In the genomic region with DNA sequence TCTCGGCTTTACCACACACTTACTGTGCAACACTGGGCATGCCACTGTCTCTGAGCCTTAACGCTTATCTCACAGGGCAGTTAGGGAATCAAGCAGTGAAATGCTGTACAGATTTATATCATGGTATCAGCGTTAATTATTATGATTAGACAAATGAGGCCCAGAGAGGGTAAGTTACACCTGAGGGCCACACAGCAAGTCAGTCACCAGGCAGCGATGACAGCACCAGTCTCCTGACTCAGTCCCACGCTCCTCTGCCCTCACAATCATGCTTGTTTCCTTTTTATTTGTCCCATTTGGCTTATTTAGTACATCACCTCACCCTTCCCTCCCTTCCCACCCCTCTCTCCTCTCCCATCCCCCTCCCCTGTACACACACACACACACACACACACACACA, we compare ENCODE assay signal across 34 cellular contexts. TPM values are rescaled to one million over a fixed set of nuclear protein-coding genes. Genes with fewer than 3 reads are reported as not detected.
"Had no signal": no experiment of that assay in that cellular context is flagged by ENCODE, and none has a peak within 500 bp of the region (broad histone marks: within the 10 kb centered on the region; RNA-seq: fewer than 3 reads in every experiment).

No MANE protein-coding gene starts in this region.

- H3K4me1 ChIP-seq: adrenal gland, body of pancreas had no signal

- H3K27ac Mint-ChIP-seq: activated B cell treated with CpG ODN at 0.5 μM for 24 hours; activated CD8-positive, alpha-beta T cell treated with anti-CD3 and anti-CD28 coated beads for 36 hours; activated naive CD4-positive, alpha-beta T cell treated with anti-CD3 and anti-CD28 coated beads for 36 hours; activated naive CD4-positive, alpha-beta T cell treated with anti-CD3 and anti-CD28 coated beads, Interleukin-2, amount 50 U/mL, for 24 hours; activated naive CD8-positive, alpha-beta T cell treated with anti-CD3 and anti-CD28 coated beads for 36 hours; activated naive CD8-positive, alpha-beta T cell treated with anti-CD3 and anti-CD28 coated beads, Interleukin-2, amount 50 U/mL, for 24 hours; activated T-helper 2 cell treated with anti-CD3 and anti-CD28 coated beads, Interferon-gamma antibody, Interleukin-2, Interleukin-4, amounts not matched to agents 10 μg/mL and 5 μg/mL and 100 μg/mL, durations not matched to agents 14 hours and 24 hours and 36 hours; dendritic cell treated with granulocyte-macrophage colony-stimulating factor and Interleukin-4, amounts not matched to agents 40 ng/mL and 50 ng/mL, for 4 days; T-helper 17 cell; T-helper 2 cell treated with Interferon-gamma antibody and Interleukin-4, amounts not matched to agents 5 μg/mL and 100 μg/mL, for 36 hours had no signal

- ATAC-seq: activated CD4-positive, CD25-positive, alpha-beta regulatory T cell treated with anti-CD3 and anti-CD28 coated beads, Interleukin-2, amount 50 U/mL, for 24 hours; activated CD8-positive, alpha-beta T cell treated with anti-CD3 and anti-CD28 coated beads for 36 hours; activated naive CD8-positive, alpha-beta T cell treated with anti-CD3 and anti-CD28 coated beads, Interleukin-2, amount 50 U/mL, for 24 hours; activated T-cell treated with anti-CD3 and anti-CD28 coated beads, Interleukin-2, amount 50 U/mL, for 4 hours; body of pancreas; gastroesophageal sphincter; T-helper 17 cell had no signal

- H3K9me3 ChIP-seq: adrenal gland, body of pancreas, esophagus muscularis mucosa, gastroesophageal sphincter had no signal

- H3K27me3 Mint-ChIP-seq: activated naive CD4-positive, alpha-beta T cell treated with anti-CD3 and anti-CD28 coated beads, Interleukin-2, amount 50 U/mL, for 24 hours; activated naive CD8-positive, alpha-beta T cell treated with anti-CD3 and anti-CD28 coated beads for 36 hours; activated naive CD8-positive, alpha-beta T cell treated with anti-CD3 and anti-CD28 coated beads, Interleukin-2, amount 50 U/mL, for 24 hours had no signal

- H3K4me3 Mint-ChIP-seq: activated B cell treated with CpG ODN at 0.5 μM for 24 hours; activated CD8-positive, alpha-beta T cell treated with anti-CD3 and anti-CD28 coated beads for 36 hours; activated naive CD4-positive, alpha-beta T cell treated with anti-CD3 and anti-CD28 coated beads for 36 hours; activated naive CD4-positive, alpha-beta T cell treated with anti-CD3 and anti-CD28 coated beads, Interleukin-2, amount 50 U/mL, for 24 hours; activated naive CD8-positive, alpha-beta T cell treated with anti-CD3 and anti-CD28 coated beads for 36 hours; activated naive CD8-positive, alpha-beta T cell treated with anti-CD3 and anti-CD28 coated beads, Interleukin-2, amount 50 U/mL, for 24 hours; activated T-cell treated with anti-CD3 and anti-CD28 coated beads, Interleukin-2, amount 50 U/mL, for 4 hours; dendritic cell treated with granulocyte-macrophage colony-stimulating factor and Interleukin-4, amounts not matched to agents 40 ng/mL and 50 ng/mL, for 4 days; T-helper 17 cell; T-helper 2 cell treated with Interferon-gamma antibody and Interleukin-4, amounts not matched to agents 5 μg/mL and 100 μg/mL, for 36 hours had no signal

- H3K4me1 Mint-ChIP-seq: activated B cell treated with CpG ODN at 0.5 μM for 24 hours; activated naive CD4-positive, alpha-beta T cell treated with anti-CD3 and anti-CD28 coated beads, Interleukin-2, amount 50 U/mL, for 24 hours had no signal

- DNase-seq: activated B cell treated with CpG ODN at 0.5 μM for 24 hours; activated CD4-positive, alpha-beta T cell treated with anti-CD3 and anti-CD28 coated beads for 48 hours; activated CD4-positive, alpha-beta T cell treated with anti-CD3 and anti-CD28 coated beads, Interleukin-2, amount 50 U/mL, for 1 hour; activated CD4-positive, alpha-beta T cell treated with anti-CD3 and anti-CD28 coated beads, Interleukin-2, amount 50 U/mL, for 48 hours; activated CD8-positive, alpha-beta T cell treated with anti-CD3 and anti-CD28 coated beads for 36 hours; activated effector memory CD4-positive, alpha-beta T cell treated with anti-CD3 and anti-CD28 coated beads, Interleukin-2, amount 50 U/mL, for 16 hours; activated naive CD4-positive, alpha-beta T cell treated with anti-CD3 and anti-CD28 coated beads for 36 hours; activated naive CD8-positive, alpha-beta T cell treated with anti-CD3 and anti-CD28 coated beads for 36 hours; activated naive CD8-positive, alpha-beta T cell treated with anti-CD3 and anti-CD28 coated beads, Interleukin-2, amount 50 U/mL, for 24 hours; activated T-cell treated with anti-CD3 and anti-CD28 coated beads, Interleukin-2, amount 50 U/mL, for 4 hours; adrenal gland; amygdala; aorta; body of pancreas; caudate nucleus; effector memory CD4-positive, alpha-beta T cell; erythroblast; foreskin melanocyte; T-helper 1 cell; T-helper 17 cell; T1000; WERI-Rb-1 had no signal

- H3K27me3 ChIP-seq: adrenal gland, body of pancreas, dorsolateral prefrontal cortex, esophagus muscularis mucosa, gastroesophageal sphincter had no signal

- H3K36me3 ChIP-seq: adrenal gland, esophagus muscularis mucosa, gastroesophageal sphincter, WERI-Rb-1 had no signal

- H3K36me3 Mint-ChIP-seq: activated naive CD4-positive, alpha-beta T cell treated with anti-CD3 and anti-CD28 coated beads, Interleukin-2, amount 50 U/mL, for 24 hours; activated naive CD8-positive, alpha-beta T cell treated with anti-CD3 and anti-CD28 coated beads for 36 hours had no signal

- H3K9me3 Mint-ChIP-seq: activated B cell treated with CpG ODN at 0.5 μM for 24 hours; activated CD8-positive, alpha-beta T cell treated with anti-CD3 and anti-CD28 coated beads for 36 hours; activated naive CD4-positive, alpha-beta T cell treated with anti-CD3 and anti-CD28 coated beads for 36 hours; activated naive CD4-positive, alpha-beta T cell treated with anti-CD3 and anti-CD28 coated beads, Interleukin-2, amount 50 U/mL, for 24 hours; activated naive CD8-positive, alpha-beta T cell treated with anti-CD3 and anti-CD28 coated beads for 36 hours; activated naive CD8-positive, alpha-beta T cell treated with anti-CD3 and anti-CD28 coated beads, Interleukin-2, amount 50 U/mL, for 24 hours; activated T-cell treated with anti-CD3 and anti-CD28 coated beads, Interleukin-2, amount 50 U/mL, for 4 hours; activated T-helper 2 cell treated with anti-CD3 and anti-CD28 coated beads, Interferon-gamma antibody, Interleukin-2, Interleukin-4, amounts not matched to agents 10 μg/mL and 5 μg/mL and 100 μg/mL, durations not matched to agents 14 hours and 24 hours and 36 hours; dendritic cell treated with granulocyte-macrophage colony-stimulating factor and Interleukin-4, amounts not matched to agents 40 ng/mL and 50 ng/mL, for 4 days; T-helper 2 cell treated with Interferon-gamma antibody and Interleukin-4, amounts not matched to agents 5 μg/mL and 100 μg/mL, for 36 hours had no signal

- H3K4me3 ChIP-seq: adrenal gland, body of pancreas, coronary artery, dorsolateral prefrontal cortex, esophagus muscularis mucosa, gastroesophageal sphincter had no signal

- H3K27ac ChIP-seq: adrenal gland, body of pancreas, coronary artery, WERI-Rb-1 had no signal

RNA-seq across cellular contexts. Expression of a gene that starts 12.2 kb away (rescaled TPM):
- total RNA-seq: activated B cell treated with CpG ODN at 0.5 μM for 24 hours; activated CD8-positive, alpha-beta T cell treated with anti-CD3 and anti-CD28 coated beads for 36 hours; activated naive CD4-positive, alpha-beta T cell treated with anti-CD3 and anti-CD28 coated beads for 36 hours; activated naive CD8-positive, alpha-beta T cell treated with anti-CD3 and anti-CD28 coated beads for 36 hours; activated T-cell treated with anti-CD3 and anti-CD28 coated beads, Interleukin-2, amount 50 U/mL, for 4 hours; activated T-helper 2 cell treated with anti-CD3 and anti-CD28 coated beads, Interferon-gamma antibody, Interleukin-2, Interleukin-4, amounts not matched to agents 10 μg/mL and 5 μg/mL and 100 μg/mL, durations not matched to agents 14 hours and 24 hours and 36 hours; body of pancreas; fibroblast of lung; fibroblast of villous mesenchyme; glomerular endothelial cell; T-helper 17 cell had no signal
- polyA plus RNA-seq: fibroblast of lung had no signal
